ENCODE assay signal across 3 cellular contexts in genomic region chr7:1576521-1577253, GRCh38.
TF ChIP-seq lines count a peak whose summit lies in the region.

No MANE protein-coding gene starts in this region.

TF ChIP-seq in GM23338, 12 proteins besides CTCF, POLR2A, EP300 and RAD21 (continues in another document):
- TF ChIP-seq NANOG (IDR thresholded peaks at IDR 0.05; ENCODE audit: borderline replicate concordance) (peak; percentile 54; the same call in 1 of the 2 replicates), ZNF462 (CRISPR knock-in tag; IDR thresholded peaks at IDR 0.05) (no peak), POLR2AphosphoS5 (IDR thresholded peaks at IDR 0.05; ENCODE audit: low read depth) (0 out of 2 replicates have a peak, but pooled peaks have one; percentile 22), JUNB (IDR thresholded peaks at IDR 0.05; ENCODE audit: unreplicated experiment) (no peak), ZNF114 (CRISPR knock-in tag; IDR thresholded peaks at IDR 0.05) (peak; percentile 79)

TF ChIP-seq in H1, 55 proteins besides CTCF, POLR2A, EP300 and RAD21:
- TF ChIP-seq CHD1 (IDR thresholded peaks at IDR 0.05; ENCODE audit: low read depth, low read length) (no peak), HDAC6 (IDR thresholded peaks at IDR 0.05; ENCODE audit: low read depth, low read length) (no peak), FOSL1 (IDR thresholded peaks at IDR 0.05; ENCODE audit: insufficient read depth, low read depth, low read length) (no peak), JUN (IDR thresholded peaks at IDR 0.05; ENCODE audit: low read depth, low read length) (no peak), ASH2L (IDR thresholded peaks at IDR 0.05; ENCODE audit: low read length) (peak; percentile 32), RNF2 (IDR thresholded peaks at IDR 0.05; ENCODE audit: borderline replicate concordance, low read depth, low read length, missing control alignments, poor library complexity, severe bottlenecking) (no peak), E2F6 (IDR thresholded peaks at IDR 0.05) (peak; percentile 21), KDM1A (IDR thresholded peaks at IDR 0.05; ENCODE audit: borderline replicate concordance, low read length) (peak; percentile 95), RFX5 (IDR thresholded peaks at IDR 0.05; ENCODE audit: borderline replicate concordance, low read depth, low read length) (no peak), SP1 (IDR thresholded peaks at IDR 0.05; ENCODE audit: low read depth, low read length) (peak; percentile 77; the same call in 1 of the 2 replicates), EZH2 (IDR thresholded peaks at IDR 0.05; ENCODE audit: low read depth, low read length, severe bottlenecking) (no peak), TEAD4 (IDR thresholded peaks at IDR 0.05; ENCODE audit: low read depth, low read length) (peak; percentile 85), SIN3A (conservative IDR thresholded peaks at IDR 0.05 in 1 of 2, IDR thresholded peaks at IDR 0.05 in 1 of 2; ENCODE audit: low read depth in 1 of 2, low read length in 2 of 2) (0 out of 4 replicates have a peak, but pooled peaks of 1 of the 2 experiments have one; percentile 74), RBBP5 (IDR thresholded peaks at IDR 0.05; ENCODE audit: borderline replicate concordance, low read depth, low read length) (no peak), TAF1 (IDR thresholded peaks at IDR 0.05; ENCODE audit: low read depth, low read length) (peak; percentile 41), YY1 (IDR thresholded peaks at IDR 0.05; ENCODE audit: low read depth, low read length) (peak; percentile 93), TBP (IDR thresholded peaks at IDR 0.05; ENCODE audit: low read depth, low read length) (peak; percentile 45; the same call in 1 of the 2 replicates), CHD2 (IDR thresholded peaks at IDR 0.05; ENCODE audit: low read length) (0 out of 2 replicates have a peak, but pooled peaks have one; percentile 16), TAF7 (optimal IDR thresholded peaks at IDR 0.05; ENCODE audit: borderline replicate concordance, low read depth, low read length) (no peak), CREB1 (IDR thresholded peaks at IDR 0.05) (no peak), HDAC2 (IDR thresholded peaks at IDR 0.05; ENCODE audit: borderline replicate concordance in 1 of 2, low read depth in 2 of 2, low read length in 2 of 2) (peak; percentile 59 to 72; a peak in 1 of 4 replicates), SRF (IDR thresholded peaks at IDR 0.05; ENCODE audit: low read depth, low read length) (peak; percentile 85), MAX (IDR thresholded peaks at IDR 0.05) (peak; percentile 54; the same call in 1 of the 2 replicates), SAP30 (IDR thresholded peaks at IDR 0.05; ENCODE audit: insufficient read depth, insufficient replicate concordance, low read length) (no peak), TCF12 (IDR thresholded peaks at IDR 0.05; ENCODE audit: low read depth, low read length) (0 out of 2 replicates have a peak, but pooled peaks have one; percentile 17), ATF2 (IDR thresholded peaks at IDR 0.05; ENCODE audit: low read length) (peak; percentile 77; the same call in 1 of the 2 replicates), POLR2AphosphoS5 (IDR thresholded peaks at IDR 0.05; ENCODE audit: low read depth, low read length) (no peak), POU5F1 (IDR thresholded peaks at IDR 0.05; ENCODE audit: low read depth, low read length) (no peak), CEBPB (IDR thresholded peaks at IDR 0.05; ENCODE audit: low read depth, low read length) (peak; percentile 97)

TF ChIP-seq in HepG2, 621 proteins besides CTCF, POLR2A, EP300 and RAD21:
- no peak for TF ChIP-seq HOXA7 (CRISPR knock-in tag; IDR thresholded peaks at IDR 0.05)
- no peak for TF ChIP-seq ZNF513 (CRISPR knock-in tag; conservative IDR thresholded peaks at IDR 0.05)
- no peak for TF ChIP-seq RFXAP (CRISPR knock-in tag; IDR thresholded peaks at IDR 0.05; ENCODE audit: borderline replicate concordance)
- TF ChIP-seq JDP2 (CRISPR knock-in tag; IDR thresholded peaks at IDR 0.05; ENCODE audit: borderline replicate concordance) = no peak
- no peak for TF ChIP-seq ZBTB2 (CRISPR knock-in tag; IDR thresholded peaks at IDR 0.05; ENCODE audit: low read depth)
- no peak for TF ChIP-seq EZH2 (conservative IDR thresholded peaks at IDR 0.05; ENCODE audit: low read depth, low read length)
- no peak for TF ChIP-seq HNF1B (CRISPR knock-in tag; IDR thresholded peaks at IDR 0.05)
- TF ChIP-seq ZMAT5 (CRISPR knock-in tag; IDR thresholded peaks at IDR 0.05; ENCODE audit: borderline replicate concordance, low read depth) = no peak
